Comparison of ENCODE assay signal across 10 cellular contexts in the genomic region with DNA sequence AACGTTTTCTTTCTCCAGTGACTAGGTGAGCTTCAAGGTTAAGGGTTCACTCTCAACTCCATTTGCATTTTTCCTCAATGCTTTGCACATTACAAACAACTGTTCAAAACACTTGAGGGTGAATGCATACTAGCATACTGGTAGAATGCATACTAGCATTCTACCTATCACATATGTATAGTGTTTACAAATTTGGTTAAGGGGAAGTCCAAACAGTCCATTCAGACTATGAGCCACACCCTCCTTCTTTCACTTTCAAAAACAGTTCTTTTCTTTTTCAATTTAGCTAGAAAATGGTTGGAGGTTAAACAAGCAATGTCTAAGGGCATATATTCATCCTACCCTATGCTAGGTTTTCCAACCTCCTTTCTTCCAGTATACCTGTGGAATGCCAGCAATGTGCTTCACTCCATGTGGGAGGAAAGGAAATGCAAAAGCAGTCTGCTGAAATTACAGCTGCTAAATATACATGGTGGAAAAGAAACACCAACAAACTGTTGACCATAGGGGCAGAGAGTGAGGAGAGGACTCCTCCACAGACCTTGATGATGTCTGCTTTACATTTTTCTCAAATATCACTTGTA.
DNase-seq lines count a peak whose midpoint lies in the region; ATAC-seq and TF ChIP-seq lines count a peak whose summit lies in the region.
"Had no signal": no experiment of that assay in that cellular context is flagged by ENCODE, and none has a peak within 500 bp of the region (broad histone marks: within the 10 kb centered on the region; RNA-seq: fewer than 3 reads in every experiment).

No MANE protein-coding gene starts in this region.

- DNase-seq in CD8-positive, alpha-beta T cell: no peak
- DNase-seq in activated B cell treated with CpG ODN at 0.5 μM for 24 hours (no peak), NCI-H1105 (lab: John Stamatoyannopoulos, UW) (no peak), SW 1271 (lab: John Stamatoyannopoulos, UW) (no peak), G401 (ENCODE audit: low spot score) (no peak), retina (no peak)

- in situ Hi-C loops in G401 (cut with HindIII; ENCODE audit: low sequenced_read_pairs): no loop called here

- intact Hi-C loops in CD8-positive, alpha-beta T cell (cut with DNase I, micrococcal nuclease): no loop called here
- intact Hi-C loops in activated B cell treated with CpG ODN at 0.5 μM for 24 hours (cut with micrococcal nuclease): no loop called here

- no peaks in the 10 kb centered on the region for H3K27me3 Mint-ChIP-seq in CD8-positive, alpha-beta T cell (ENCODE audit: low read depth)
- H3K27me3 Mint-ChIP-seq in activated B cell treated with CpG ODN at 0.5 μM for 24 hours: no peaks in the 10 kb centered on the region

- no peaks in the 10 kb centered on the region for H3K27me3 ChIP-seq in CD8-positive, alpha-beta T cell (ENCODE audit: insufficient read depth, low read length)
- H3K27me3 ChIP-seq: gastroesophageal sphincter had no signal

- H3K4me1 ChIP-seq in CD8-positive, alpha-beta T cell (ENCODE audit: insufficient read depth, low read length): no peaks in the 10 kb centered on the region

- peaks cover 15% of the 10 kb centered on the region for H3K4me1 Mint-ChIP-seq in CD8-positive, alpha-beta T cell (ENCODE audit: low read depth)
- H3K4me1 Mint-ChIP-seq in activated B cell treated with CpG ODN at 0.5 μM for 24 hours: peaks cover 19% of the 10 kb centered on the region

- H3K4me3 Mint-ChIP-seq in CD8-positive, alpha-beta T cell: no peak overlapping the region
- H3K4me3 Mint-ChIP-seq in activated B cell treated with CpG ODN at 0.5 μM for 24 hours: no peak overlapping the region

- H3K36me3 ChIP-seq in CD8-positive, alpha-beta T cell (ENCODE audit: insufficient read depth, low read length): peaks cover 35% of the 10 kb centered on the region

- H3K36me3 Mint-ChIP-seq in CD8-positive, alpha-beta T cell: peaks cover 96% of the 10 kb centered on the region
- H3K36me3 Mint-ChIP-seq in activated B cell treated with CpG ODN at 0.5 μM for 24 hours (ENCODE audit: low read depth): peaks cover 49% of the 10 kb centered on the region

- no peak for TF ChIP-seq CTCF in CD8-positive, alpha-beta T cell (IDR thresholded peaks at IDR 0.05)
- no peak for TF ChIP-seq CTCF in activated B cell treated with CpG ODN at 0.5 μM for 24 hours (IDR thresholded peaks at IDR 0.05)

- POLR2A ChIA-PET in CD8-positive, alpha-beta T cell (lab: Charles Lee): no interaction called here
- POLR2A ChIA-PET in activated B cell treated with CpG ODN at 0.5 μM for 24 hours (lab: Charles Lee): interaction anchor here (0.5 to 0.6 kb wide), 3 partner anchors 44 to 425 kb away, joined by 4 to 6 read pairs (median 4); no protein-coding TSS in a partner anchor

- no peak overlapping the region for H3K27ac ChIP-seq in CD8-positive, alpha-beta T cell (ENCODE audit: low read depth, low read length)
- H3K27ac ChIP-seq: C4-2B, gastroesophageal sphincter had no signal

- H3K4me3 ChIP-seq in CD8-positive, alpha-beta T cell (ENCODE audit: low read depth, low read length): no peak overlapping the region
- H3K4me3 ChIP-seq: gastroesophageal sphincter had no signal

- peaks cover 3% of the 10 kb centered on the region for H3K9me3 ChIP-seq in CD8-positive, alpha-beta T cell (ENCODE audit: low read length)

- ATAC-seq in CD8-positive, alpha-beta T cell: no peak
- ATAC-seq in GM19328 (IDR thresholded peaks at IDR 0.05; ENCODE audit: unreplicated experiment): peak; percentile 72
- ATAC-seq in HG02943 (IDR thresholded peaks at IDR 0.05; ENCODE audit: low read depth, unreplicated experiment): peak; percentile 61
- peak; percentile 31 for ATAC-seq in activated B cell treated with CpG ODN at 0.5 μM for 24 hours (ENCODE audit: low read depth)
- ATAC-seq: gastroesophageal sphincter had no signal

- peaks cover 9% of the 10 kb centered on the region for H3K9me3 Mint-ChIP-seq in CD8-positive, alpha-beta T cell
- peaks cover 3% of the 10 kb centered on the region for H3K9me3 Mint-ChIP-seq in activated B cell treated with CpG ODN at 0.5 μM for 24 hours

- CTCF ChIA-PET in CD8-positive, alpha-beta T cell (lab: Charles Lee): interaction anchor here (1.3 to 2.0 kb wide), 3 partner anchors 35 to 38 kb away, joined by 3 to 4 read pairs (median 3); no protein-coding TSS in a partner anchor
- CTCF ChIA-PET in activated B cell treated with CpG ODN at 0.5 μM for 24 hours (lab: Charles Lee): no interaction called here

- peak overlapping the region; percentile 5 for H3K27ac Mint-ChIP-seq in CD8-positive, alpha-beta T cell
- no peak overlapping the region for H3K27ac Mint-ChIP-seq in activated B cell treated with CpG ODN at 0.5 μM for 24 hours
